ENCODE assay signal across 8 cellular contexts in the genomic region with DNA sequence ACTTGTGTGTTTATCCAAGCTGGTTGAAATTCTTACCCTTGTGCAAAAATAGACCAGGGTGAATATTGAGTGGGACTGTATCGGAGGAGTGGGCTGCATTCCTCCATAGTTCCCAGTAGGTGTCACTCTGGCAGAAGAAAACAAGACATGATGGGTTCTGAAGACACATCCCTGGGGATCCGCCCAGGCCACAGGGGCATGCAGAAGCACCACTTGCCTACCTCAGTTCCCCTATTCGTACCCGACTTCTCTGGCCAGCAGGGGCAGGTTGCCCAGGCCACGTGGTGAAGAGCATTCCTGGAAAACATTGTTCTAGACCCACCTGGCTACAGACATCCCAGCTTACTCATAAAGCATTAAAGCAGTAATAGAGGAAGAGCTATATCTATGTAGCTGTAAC.
A peak's percentile ranks its signal among the peaks of the same experiment; 100 is the strongest.
DNase-seq lines count a peak whose midpoint lies in the region; ATAC-seq and TF ChIP-seq lines count a peak whose summit lies in the region.

No MANE protein-coding gene starts in this region.

- no peak overlapping the region for H3K27ac ChIP-seq in gastrocnemius medialis

- H3K27me3 Mint-ChIP-seq in activated naive CD8-positive, alpha-beta T cell treated with anti-CD3 and anti-CD28 coated beads for 36 hours = no peaks in the 10 kb centered on the region

- H3K9me3 Mint-ChIP-seq in activated naive CD8-positive, alpha-beta T cell treated with anti-CD3 and anti-CD28 coated beads for 36 hours = no peaks in the 10 kb centered on the region

- peaks cover 45% of the 10 kb centered on the region for H3K4me1 Mint-ChIP-seq in activated naive CD8-positive, alpha-beta T cell treated with anti-CD3 and anti-CD28 coated beads for 36 hours

- POLR2A ChIA-PET in AG04449 (lab: Yijun Ruan, JAX) = no interaction called here

- in situ Hi-C loops in gastrocnemius medialis (cut with MboI; ENCODE audit: low sequenced_read_pairs in 4 of 4) = loop anchor here in 2 of 4 donors (10.0 to 25.0 kb wide), 2 partner anchors 154 to 167 kb away; a partner anchor contains a TSS

- no peak for TF ChIP-seq POLR2A in gastrocnemius medialis (IDR thresholded peaks at IDR 0.05)

- DNase-seq in AG04449 (ENCODE audit: low read depth, low spot score) = no peak
- DNase-seq in NCI-H82 (lab: John Stamatoyannopoulos, UW) = peak; percentile 73
- peak; percentile 38 for DNase-seq in activated naive CD8-positive, alpha-beta T cell treated with anti-CD3 and anti-CD28 coated beads for 36 hours
- DNase-seq in left cardiac atrium = peak; percentile 59
- DNase-seq in gastrocnemius medialis = no peak

- H3K36me3 Mint-ChIP-seq in activated naive CD8-positive, alpha-beta T cell treated with anti-CD3 and anti-CD28 coated beads for 36 hours = peaks cover 3% of the 10 kb centered on the region

- no peaks in the 10 kb centered on the region for H3K9me3 ChIP-seq in gastrocnemius medialis

- no peak overlapping the region for H3K4me3 Mint-ChIP-seq in activated naive CD8-positive, alpha-beta T cell treated with anti-CD3 and anti-CD28 coated beads for 36 hours

- no peaks in the 10 kb centered on the region for H3K27me3 ChIP-seq in gastrocnemius medialis

- H3K4me3 ChIP-seq in AG04449 (ENCODE audit: low read depth, low read length) (no peak overlapping the region), gastrocnemius medialis (no peak overlapping the region)

- TF ChIP-seq CTCF in AG04449 (IDR thresholded peaks at IDR 0.05; ENCODE audit: insufficient read depth, low read length, missing control alignments) = peak; percentile 52
- TF ChIP-seq CTCF in GM12873 (IDR thresholded peaks at IDR 0.05; ENCODE audit: insufficient read depth, low read depth, low read length, missing control alignments) = peak; percentile 85
- peak; percentile 45 to 67 (median 54) for TF ChIP-seq CTCF in gastrocnemius medialis (IDR thresholded peaks at IDR 0.05 in 4 of 5, conservative IDR thresholded peaks at IDR 0.05 in 1 of 5)

- peak overlapping the region; percentile 74 for H3K27ac Mint-ChIP-seq in activated naive CD8-positive, alpha-beta T cell treated with anti-CD3 and anti-CD28 coated beads for 36 hours

- peak; percentile 42 for ATAC-seq in HG03103 (IDR thresholded peaks at IDR 0.05; ENCODE audit: low read depth, unreplicated experiment)
- peak; percentile 81 to 83 for ATAC-seq in left cardiac atrium
- ATAC-seq in gastrocnemius medialis = peak; percentile 62 to 73
- no peak for ATAC-seq in HG03439 (IDR thresholded peaks at IDR 0.05; ENCODE audit: unreplicated experiment)

- CTCF ChIA-PET in AG04449 (lab: Yijun Ruan, JAX) = interaction anchor here (0.6 to 2.1 kb wide), 9 partner anchors 9 to 529 kb away, joined by 3 to 11 read pairs (median 4); no protein-coding TSS in a partner anchor

- H3K4me1 ChIP-seq in gastrocnemius medialis = peaks cover 12 to 18% of the 10 kb centered on the region in 2 donors

- no peaks in the 10 kb centered on the region for H3K36me3 ChIP-seq in gastrocnemius medialis

- intact Hi-C loops in left cardiac atrium (cut with DNase I) = loop anchor here (5.0 to 10.0 kb wide), 4 partner anchors 69 to 247 kb away; a partner anchor contains a TSS
- intact Hi-C loops in gastrocnemius medialis (cut with DNase I; ENCODE audit: low total_unique reads) = loop anchor here (2.0 to 10.0 kb wide), 4 partner anchors 54 to 247 kb away; no protein-coding TSS in a partner anchor

Comparison
In these comparisons a context has a peak if more than half of its experiments do, and no peak if none do; other contexts are left out.
1. DNase-seq: peak in NCI-H82 (single experiment), activated naive CD8-positive, alpha-beta T cell treated with anti-CD3 and anti-CD28 coated beads for 36 hours (single experiment) and left cardiac atrium (single experiment); none in AG04449 (single experiment) and gastrocnemius medialis (0 of 2).
2. Peak in every context shown above with its lines, with median percentiles within 50 percentile points of each other: CTCF ChIP-seq.